Comparison of ENCODE assay signal across 16 cellular contexts in genomic region chr10:122102867-122103525, GRCh38.
DNase-seq lines count a peak whose midpoint lies in the region; ATAC-seq and TF ChIP-seq lines count a peak whose summit lies in the region.
"Had no signal": no experiment of that assay in that cellular context is flagged by ENCODE, and none has a peak within 500 bp of the region (broad histone marks: within the 10 kb centered on the region; RNA-seq: fewer than 3 reads in every experiment).

No MANE protein-coding gene starts in this region.

- in situ Hi-C loops in brain microvascular endothelial cell (cut with HindIII; ENCODE audit: low pct_ligation_motif_present, low sequenced_read_pairs), result no loop called here

- DNase-seq in left ventricle myocardium inferior (no peak), right cardiac atrium (no peak), astrocyte of the hippocampus (ENCODE audit: low read depth, low spot score) (peak; percentile 26), left lung (no peak), vagina (ENCODE audit: extremely low spot score in 2 of 2) (no peak), cerebellar cortex (ENCODE audit: low spot score) (no peak), brain microvascular endothelial cell (no peak), DMS79 treated with DMSO at 0.1 percent for 48 hours (lab: John Stamatoyannopoulos, UW) (no peak)
- DNase-seq: activated B cell treated with CpG ODN at 0.5 μM for 24 hours; caudate nucleus; CD8-positive, alpha-beta T cell; effector CD8-positive, alpha-beta T cell; natural killer cell; NCI-H2029; NCI-H510A; thyroid gland had no signal

- WGBS in right cardiac atrium, result 82% methylated on average over 3 of the region's 3 CpGs

- no peak for TF ChIP-seq CTCF in left ventricle myocardium inferior (IDR thresholded peaks at IDR 0.05; ENCODE audit: borderline replicate concordance)
- no peak for TF ChIP-seq CTCF in left lung (IDR thresholded peaks at IDR 0.05)
- no peak for TF ChIP-seq CTCF in vagina (IDR thresholded peaks at IDR 0.05)
- TF ChIP-seq CTCF in brain microvascular endothelial cell (IDR thresholded peaks at IDR 0.05; ENCODE audit: low read depth, low read length, missing control alignments), result no peak

- H3K4me1 ChIP-seq in left ventricle myocardium inferior (peaks cover 35% of the 10 kb centered on the region), right cardiac atrium (ENCODE audit: control insufficient read depth, insufficient read depth, low read length) (peaks cover 9% of the 10 kb centered on the region), left lung (no peaks in the 10 kb centered on the region), vagina (peaks cover 6% of the 10 kb centered on the region)
- H3K4me1 ChIP-seq: thyroid gland had no signal

- H3K27ac ChIP-seq in left ventricle myocardium inferior (replicated peaks) (peak overlapping the region; percentile 53), right cardiac atrium (ENCODE audit: low read length) (no peak overlapping the region), left lung (no peak overlapping the region), vagina (peak overlapping the region; percentile 20), brain microvascular endothelial cell (no peak overlapping the region)
- H3K27ac ChIP-seq: thyroid gland had no signal

- no peaks in the 10 kb centered on the region for H3K9me3 ChIP-seq in left ventricle myocardium inferior (replicated peaks)
- H3K9me3 ChIP-seq in right cardiac atrium (ENCODE audit: control insufficient read depth, low read length), result no peaks in the 10 kb centered on the region
- no peaks in the 10 kb centered on the region for H3K9me3 ChIP-seq in left lung
- no peaks in the 10 kb centered on the region for H3K9me3 ChIP-seq in vagina
- H3K9me3 ChIP-seq: thyroid gland had no signal

- no peak overlapping the region for H3K4me3 ChIP-seq in left ventricle myocardium inferior
- no peak overlapping the region for H3K4me3 ChIP-seq in right cardiac atrium (ENCODE audit: low read length)
- no peak overlapping the region for H3K4me3 ChIP-seq in left lung
- no peak overlapping the region for H3K4me3 ChIP-seq in vagina
- H3K4me3 ChIP-seq in brain microvascular endothelial cell (ENCODE audit: low read depth, low read length), result no peak overlapping the region
- H3K4me3 ChIP-seq: thyroid gland had no signal

- no peak for TF ChIP-seq POLR2A in vagina (IDR thresholded peaks at IDR 0.05)

- H3K27me3 ChIP-seq in left ventricle myocardium inferior (ENCODE audit: low read depth), result no peaks in the 10 kb centered on the region
- no peaks in the 10 kb centered on the region for H3K27me3 ChIP-seq in right cardiac atrium (ENCODE audit: control insufficient read depth, insufficient read depth)
- no peaks in the 10 kb centered on the region for H3K27me3 ChIP-seq in left lung
- no peaks in the 10 kb centered on the region for H3K27me3 ChIP-seq in vagina
- peaks cover 4% of the 10 kb centered on the region for H3K27me3 ChIP-seq in brain microvascular endothelial cell (replicated peaks)
- H3K27me3 ChIP-seq: thyroid gland had no signal

- ATAC-seq in right cardiac atrium (no peak), left lung (peak; percentile 9)
- ATAC-seq: CD8-positive, alpha-beta T cell; natural killer cell had no signal

- intact Hi-C loops in left ventricle myocardium inferior (cut with micrococcal nuclease), result no loop called here
- intact Hi-C loops in right cardiac atrium (cut with DNase I), result no loop called here
- intact Hi-C loops in left lung (cut with DNase I), result no loop called here
- intact Hi-C loops in vagina (cut with DNase I), result no loop called here

- no peaks in the 10 kb centered on the region for H3K36me3 ChIP-seq in left ventricle myocardium inferior
- no peaks in the 10 kb centered on the region for H3K36me3 ChIP-seq in left lung
- no peaks in the 10 kb centered on the region for H3K36me3 ChIP-seq in vagina
- no peaks in the 10 kb centered on the region for H3K36me3 ChIP-seq in brain microvascular endothelial cell (replicated peaks)
- H3K36me3 ChIP-seq: thyroid gland had no signal

Comparison
In these comparisons a context has a peak if more than half of its experiments do, and no peak if none do; other contexts are left out.
1. H3K27ac ChIP-seq: peak in left ventricle myocardium inferior (single experiment) and vagina (single experiment); none in right cardiac atrium (single experiment), left lung (0 of 2) and brain microvascular endothelial cell (single experiment).